ENCODE assay signal across 18 cellular contexts in genomic region chr4:26173619-26174018, GRCh38.
DNase-seq lines count a peak whose midpoint lies in the region; ATAC-seq and FAIRE-seq lines count a peak whose summit lies in the region.
"Had no signal": no experiment of that assay in that cellular context is flagged by ENCODE, and none has a peak within 500 bp of the region (broad histone marks: within the 10 kb centered on the region; RNA-seq: fewer than 3 reads in every experiment).

No MANE protein-coding gene starts in this region.

- H3K4me3 ChIP-seq in MG63: no peak overlapping the region
- peak overlapping the region; percentile 18 to 47 for H3K4me3 ChIP-seq in duodenal mucosa (ENCODE audit: low read depth in 1 of 2, low read length in 2 of 2)
- H3K4me3 ChIP-seq: GM23248, testis had no signal

- intact Hi-C loops in sciatic nerve (cut with DNase I): no loop called here
- intact Hi-C loops in activated naive CD4-positive, alpha-beta T cell treated with anti-CD3 and anti-CD28 coated beads for 36 hours (cut with micrococcal nuclease): no loop called here

- H3K9me3 ChIP-seq in MG63 (no peaks in the 10 kb centered on the region), duodenal mucosa (ENCODE audit: control insufficient read depth in 1 of 2, low read length in 2 of 2) (no peaks in the 10 kb centered on the region)
- H3K9me3 ChIP-seq: testis had no signal

- no peak overlapping the region for H3K27ac ChIP-seq in duodenal mucosa (ENCODE audit: low read depth, low read length)
- H3K27ac ChIP-seq: GM23248, testis had no signal

- DNase-seq in MG63: peak; percentile 81
- DNase-seq in sciatic nerve (ENCODE audit: low spot score): no peak
- no peak for DNase-seq in activated naive CD4-positive, alpha-beta T cell treated with anti-CD3 and anti-CD28 coated beads for 36 hours
- no peak for DNase-seq in mesenteric fat pad (ENCODE audit: low spot score)
- no peak for DNase-seq in NCI-H524 treated with DMSO at 0.1 percent for 48 hours (lab: John Stamatoyannopoulos, UW)
- DNase-seq: activated CD4-positive, CD25-positive, alpha-beta regulatory T cell; C1 segment of cervical spinal cord; cerebellar nuclear complex; DMS79; GM23248; mammary epithelial cell; NCI-H2029 treated with DMSO at 0.1 percent for 48 hours; NCI-H82; stimulated activated CD4-positive, alpha-beta T cell treated with anti-CD3 and anti-CD28 coated beads, Interleukin-2, amount 100 ng/mL, for 24 hours; testis had no signal

- FAIRE-seq in G401.6 (lab: Jason Lieb, UNC): peak; percentile 96
- FAIRE-seq: RCC 7860 had no signal

- CTCF ChIA-PET in activated naive CD4-positive, alpha-beta T cell treated with anti-CD3 and anti-CD28 coated beads for 36 hours (lab: Charles Lee): no interaction called here

- ATAC-seq in sciatic nerve: peak; percentile 37

- H3K9ac ChIP-seq in duodenal mucosa (ENCODE audit: low read depth in 1 of 2, low read length in 2 of 2): no peak overlapping the region
- H3K9ac ChIP-seq: GM23248 had no signal

- H3K4me3 Mint-ChIP-seq in activated naive CD4-positive, alpha-beta T cell treated with anti-CD3 and anti-CD28 coated beads for 36 hours: no peak overlapping the region

- peaks cover 10% of the 10 kb centered on the region for H3K4me1 Mint-ChIP-seq in activated naive CD4-positive, alpha-beta T cell treated with anti-CD3 and anti-CD28 coated beads for 36 hours (ENCODE audit: low read depth)

- no peaks in the 10 kb centered on the region for H3K9me3 Mint-ChIP-seq in activated naive CD4-positive, alpha-beta T cell treated with anti-CD3 and anti-CD28 coated beads for 36 hours

- H3K27ac Mint-ChIP-seq in activated naive CD4-positive, alpha-beta T cell treated with anti-CD3 and anti-CD28 coated beads for 36 hours: no peak overlapping the region

- peaks cover 9% of the 10 kb centered on the region for H3K27me3 Mint-ChIP-seq in activated naive CD4-positive, alpha-beta T cell treated with anti-CD3 and anti-CD28 coated beads for 36 hours (ENCODE audit: low read depth)

- H3K4me1 ChIP-seq in duodenal mucosa (ENCODE audit: control insufficient read depth in 1 of 2, insufficient read depth in 2 of 2, low read length in 2 of 2): peaks cover 0 to 10% of the 10 kb centered on the region in 2 donors

- H3K36me3 Mint-ChIP-seq in activated naive CD4-positive, alpha-beta T cell treated with anti-CD3 and anti-CD28 coated beads for 36 hours (ENCODE audit: low read depth): no peaks in the 10 kb centered on the region

- H3K27me3 ChIP-seq in MG63: no peaks in the 10 kb centered on the region
- H3K27me3 ChIP-seq in duodenal mucosa (ENCODE audit: control insufficient read depth in 1 of 2, insufficient read depth in 2 of 2, low read length in 2 of 2): no peaks in the 10 kb centered on the region
- H3K27me3 ChIP-seq: testis had no signal

- H3K36me3 ChIP-seq in MG63 (no peaks in the 10 kb centered on the region), duodenal mucosa (ENCODE audit: control insufficient read depth in 1 of 2, insufficient read depth in 2 of 2, low read length in 2 of 2) (no peaks in the 10 kb centered on the region)
